Comparison of ENCODE assay signal across 22 cellular contexts in genomic region chr2:201444676-201445441, GRCh38.
"Had no signal": no experiment of that assay in that cellular context is flagged by ENCODE, and none has a peak within 500 bp of the region (broad histone marks: within the 10 kb centered on the region; RNA-seq: fewer than 3 reads in every experiment).

No MANE protein-coding gene starts in this region.

- H3K9me3 ChIP-seq: body of pancreas, left lung, prostate gland, right lobe of liver, spleen, upper lobe of right lung had no signal

- H3K4me3 Mint-ChIP-seq: activated B cell treated with CpG ODN at 0.5 μM for 24 hours; activated CD4-positive, alpha-beta memory T cell treated with anti-CD3 and anti-CD28 coated beads, Interleukin-2, amount 10 ng/mL, durations not matched to agents 7 days and 5 days; activated CD8-positive, alpha-beta memory T cell treated with anti-CD3 and anti-CD28 coated beads, Interleukin-2, amount 10 ng/mL, durations not matched to agents 7 days and 5 days; activated naive CD8-positive, alpha-beta T cell; stimulated activated naive B cell treated with anti-CD40 and anti-IgM and Interleukin-4, amounts not matched to agents 10 μg/mL and 1 μg/mL and 100 μg/mL, for 72 hours had no signal

- H3K27me3 ChIP-seq: body of pancreas, dorsolateral prefrontal cortex, left lung, right lobe of liver, spleen, upper lobe of right lung had no signal

- DNase-seq: activated B cell treated with CpG ODN at 0.5 μM for 24 hours; activated CD4-positive, alpha-beta memory T cell treated with anti-CD3 and anti-CD28 coated beads, Interleukin-2, amount 10 ng/mL, durations not matched to agents 7 days and 5 days; activated CD4-positive, alpha-beta T cell treated with anti-CD3 and anti-CD28 coated beads for 48 hours; activated CD8-positive, alpha-beta memory T cell treated with anti-CD3 and anti-CD28 coated beads, Interleukin-2, amount 10 ng/mL, durations not matched to agents 7 days and 5 days; amygdala; body of pancreas; caudate nucleus; dorsolateral prefrontal cortex; head of caudate nucleus; left lung; mammary epithelial cell; occipital lobe; right lobe of liver; spleen; stimulated activated CD4-positive, alpha-beta T cell treated with anti-CD3 and anti-CD28 coated beads, Interleukin-4, amount 100 ng/mL, for 4 hours; stimulated activated naive B cell treated with anti-CD40 and anti-IgM and Interleukin-4, amounts not matched to agents 10 μg/mL and 1 μg/mL and 100 μg/mL, for 72 hours; T-cell; upper lobe of right lung had no signal

- FAIRE-seq: colon, frontal cortex had no signal

- ATAC-seq: activated CD8-positive, alpha-beta memory T cell treated with anti-CD3 and anti-CD28 coated beads, Interleukin-2, amount 10 ng/mL, durations not matched to agents 7 days and 5 days; body of pancreas; left lung; right lobe of liver; stimulated activated naive B cell treated with anti-CD40 and anti-IgM and Interleukin-4, amounts not matched to agents 10 μg/mL and 1 μg/mL and 100 μg/mL, for 72 hours; T-cell; upper lobe of right lung had no signal

- H3K27ac Mint-ChIP-seq: activated B cell treated with CpG ODN at 0.5 μM for 24 hours; activated CD4-positive, alpha-beta memory T cell treated with anti-CD3 and anti-CD28 coated beads, Interleukin-2, amount 10 ng/mL, durations not matched to agents 7 days and 5 days; activated CD8-positive, alpha-beta memory T cell treated with anti-CD3 and anti-CD28 coated beads, Interleukin-2, amount 10 ng/mL, durations not matched to agents 7 days and 5 days; activated naive CD8-positive, alpha-beta T cell; stimulated activated naive B cell treated with anti-CD40 and anti-IgM and Interleukin-4, amounts not matched to agents 10 μg/mL and 1 μg/mL and 100 μg/mL, for 72 hours; T-cell had no signal

- H3K36me3 ChIP-seq: left lung, prostate gland, right lobe of liver, spleen, upper lobe of right lung had no signal

- H3K9me3 Mint-ChIP-seq: activated B cell treated with CpG ODN at 0.5 μM for 24 hours; stimulated activated naive B cell treated with anti-CD40 and anti-IgM and Interleukin-4, amounts not matched to agents 10 μg/mL and 1 μg/mL and 100 μg/mL, for 72 hours; T-cell had no signal

- H3K27me3 Mint-ChIP-seq: activated B cell treated with CpG ODN at 0.5 μM for 24 hours; activated CD4-positive, alpha-beta memory T cell treated with anti-CD3 and anti-CD28 coated beads, Interleukin-2, amount 10 ng/mL, durations not matched to agents 7 days and 5 days; activated CD8-positive, alpha-beta memory T cell treated with anti-CD3 and anti-CD28 coated beads, Interleukin-2, amount 10 ng/mL, durations not matched to agents 7 days and 5 days; activated naive CD8-positive, alpha-beta T cell; stimulated activated naive B cell treated with anti-CD40 and anti-IgM and Interleukin-4, amounts not matched to agents 10 μg/mL and 1 μg/mL and 100 μg/mL, for 72 hours; T-cell had no signal

- H3K4me1 ChIP-seq: prostate gland had no signal

- H3K4me3 ChIP-seq: body of pancreas, dorsolateral prefrontal cortex, left lung, prostate gland, right lobe of liver, spleen, upper lobe of right lung had no signal

- H3K27ac ChIP-seq: dorsolateral prefrontal cortex, left lung, prostate gland, right lobe of liver, spleen, upper lobe of right lung had no signal
